In genomic region chrX:11722304-11722703, GRCh38 we compare ENCODE assay signal across 23 cellular contexts. TPM values are rescaled to one million over a fixed set of nuclear protein-coding genes. Genes with fewer than 3 reads are reported as not detected.
DNase-seq lines count a peak whose midpoint lies in the region; ATAC-seq, FAIRE-seq and TF ChIP-seq lines count a peak whose summit lies in the region.
"Had no signal": no experiment of that assay in that cellular context is flagged by ENCODE, and none has a peak within 500 bp of the region (broad histone marks: within the 10 kb centered on the region; RNA-seq: fewer than 3 reads in every experiment).

No MANE protein-coding gene starts in this region.

- H3K27ac ChIP-seq in astrocyte (ENCODE audit: low read depth, low read length) (no peak overlapping the region), SJCRH30 (no peak overlapping the region)
- H3K27ac ChIP-seq: 22Rv1; A549; BLaER1 treated with 17β-estradiol and CSF1 and Interleukin-3, amounts not matched to agents 10 nM and 100 nM; C4-2B had no signal

- H3K4me1 ChIP-seq in astrocyte (ENCODE audit: insufficient read depth, low read length) (no peaks in the 10 kb centered on the region), mucosa of descending colon (ENCODE audit: low read depth) (no peaks in the 10 kb centered on the region), SJCRH30 (no peaks in the 10 kb centered on the region)
- H3K4me1 ChIP-seq: A549; BLaER1 treated with 17β-estradiol and CSF1 and Interleukin-3, amounts not matched to agents 10 nM and 100 nM; Caco-2 had no signal

- DNase-seq in GM12892 (ENCODE audit: insufficient read length) = no peak
- DNase-seq in RPMI8226 = peak; percentile 20
- DNase-seq in astrocyte (ENCODE audit: low read depth) = no peak
- DNase-seq in bronchial epithelial cell (ENCODE audit: low read depth) = no peak
- DNase-seq in mucosa of descending colon = no peak
- no peak for DNase-seq in type B pancreatic cell (ENCODE audit: extremely low spot score, unreplicated experiment)
- no peak for DNase-seq in SJCRH30
- DNase-seq: AML-193; Caco-2; Calu3; CD4-positive, alpha-beta T cell; CD8-positive, alpha-beta T cell; DMS79 treated with DMSO at 0.1 percent for 48 hours; GF-D8 had no signal

- H3K36me3 ChIP-seq in astrocyte (ENCODE audit: insufficient read depth, low read length) = no peaks in the 10 kb centered on the region
- H3K36me3 ChIP-seq in bronchial epithelial cell (ENCODE audit: control insufficient read depth, insufficient read depth, low read length) = no peaks in the 10 kb centered on the region
- H3K36me3 ChIP-seq in mucosa of descending colon (ENCODE audit: low read depth) = no peaks in the 10 kb centered on the region
- H3K36me3 ChIP-seq in SJCRH30 = no peaks in the 10 kb centered on the region
- H3K36me3 ChIP-seq: BLaER1 treated with 17β-estradiol and CSF1 and Interleukin-3, amounts not matched to agents 10 nM and 100 nM had no signal

- H3K79me2 ChIP-seq in astrocyte (ENCODE audit: insufficient read depth, low read length) = no peaks in the 10 kb centered on the region

- no peaks in the 10 kb centered on the region for H3K4me1 Mint-ChIP-seq in astrocyte (ENCODE audit: low read depth, unreplicated experiment)
- no peaks in the 10 kb centered on the region for H3K4me1 Mint-ChIP-seq in type B pancreatic cell (ENCODE audit: unreplicated experiment)
- H3K4me1 Mint-ChIP-seq: B cell had no signal

- H3K9me3 ChIP-seq in astrocyte (ENCODE audit: insufficient read depth, low read depth, low read length) (no peaks in the 10 kb centered on the region), mucosa of descending colon (no peaks in the 10 kb centered on the region), SJCRH30 (replicated peaks) (no peaks in the 10 kb centered on the region)
- H3K9me3 ChIP-seq: A549, Caco-2 had no signal

- FAIRE-seq in GM12892 (lab: Jason Lieb, UNC) = peak; percentile 17
- FAIRE-seq in astrocyte (lab: Jason Lieb, UNC) = peak; percentile 56
- FAIRE-seq in bronchial epithelial cell (lab: Jason Lieb, UNC) = peak; percentile 18
- FAIRE-seq: D721Med, G401.6, GM18507 had no signal

- H3K4me3 Mint-ChIP-seq in astrocyte (ENCODE audit: unreplicated experiment) (no peak overlapping the region), type B pancreatic cell (no peak overlapping the region)
- H3K4me3 Mint-ChIP-seq: B cell; CD4-positive, alpha-beta T cell; CD8-positive, alpha-beta T cell had no signal

- ATAC-seq in mucosa of descending colon (no peak), GM21381 (IDR thresholded peaks at IDR 0.05; ENCODE audit: unreplicated experiment) (no peak)
- ATAC-seq: A549; CD8-positive, alpha-beta T cell had no signal

- H3K9ac ChIP-seq in astrocyte (ENCODE audit: low read length) = no peak overlapping the region
- H3K9ac ChIP-seq: BLaER1 treated with 17β-estradiol and CSF1 and Interleukin-3, amounts not matched to agents 10 nM and 100 nM had no signal

- H3K36me3 Mint-ChIP-seq in astrocyte (ENCODE audit: low read depth, unreplicated experiment) = no peaks in the 10 kb centered on the region
- H3K36me3 Mint-ChIP-seq in type B pancreatic cell = no peaks in the 10 kb centered on the region
- H3K36me3 Mint-ChIP-seq: CD8-positive, alpha-beta T cell had no signal

- no peak for TF ChIP-seq POLR2A in GM12892 (IDR thresholded peaks at IDR 0.05; ENCODE audit: low read depth, low read length)

- H3K27me3 ChIP-seq in astrocyte (ENCODE audit: insufficient read depth, low read length) = no peaks in the 10 kb centered on the region
- H3K27me3 ChIP-seq in bronchial epithelial cell (ENCODE audit: control insufficient read depth, insufficient read depth, low read length) = no peaks in the 10 kb centered on the region
- H3K27me3 ChIP-seq in SJCRH30 = no peaks in the 10 kb centered on the region

- no peaks in the 10 kb centered on the region for H4K20me1 ChIP-seq in astrocyte (ENCODE audit: insufficient read depth, low read length)

- H3K27me3 Mint-ChIP-seq in astrocyte (ENCODE audit: low read depth, unreplicated experiment) = peaks cover 3% of the 10 kb centered on the region
- no peaks in the 10 kb centered on the region for H3K27me3 Mint-ChIP-seq in type B pancreatic cell
- H3K27me3 Mint-ChIP-seq: CD4-positive, alpha-beta T cell had no signal

- H3K9me3 Mint-ChIP-seq in astrocyte (ENCODE audit: unreplicated experiment) (no peaks in the 10 kb centered on the region), type B pancreatic cell (peaks cover 4% of the 10 kb centered on the region)
- H3K9me3 Mint-ChIP-seq: CD4-positive, alpha-beta T cell; CD8-positive, alpha-beta T cell had no signal

- H3K4me3 ChIP-seq in astrocyte (ENCODE audit: insufficient read depth, low read depth, low read length) = no peak overlapping the region
- no peak overlapping the region for H3K4me3 ChIP-seq in bronchial epithelial cell (ENCODE audit: low read depth, low read length)
- H3K4me3 ChIP-seq in mucosa of descending colon = no peak overlapping the region
- H3K4me3 ChIP-seq in SJCRH30 = no peak overlapping the region
- H3K4me3 ChIP-seq: A549; BLaER1 treated with 17β-estradiol and CSF1 and Interleukin-3, amounts not matched to agents 10 nM and 100 nM had no signal

- intact Hi-C loops in mucosa of descending colon (cut with DNase I, micrococcal nuclease) = no loop called here

- no peak overlapping the region for H3K4me2 ChIP-seq in astrocyte (ENCODE audit: low read length)
- H3K4me2 ChIP-seq: A549; BLaER1 treated with 17β-estradiol and CSF1 and Interleukin-3, amounts not matched to agents 10 nM and 100 nM had no signal

- H2AFZ ChIP-seq in astrocyte (ENCODE audit: low read depth, low read length) = no peak overlapping the region

- no peak for TF ChIP-seq CTCF in astrocyte (IDR thresholded peaks at IDR 0.05; ENCODE audit: insufficient read depth, low read depth, low read length)
- no peak for TF ChIP-seq CTCF in bronchial epithelial cell (IDR thresholded peaks at IDR 0.05; ENCODE audit: insufficient read depth, low read length, severe bottlenecking)
- TF ChIP-seq CTCF in mucosa of descending colon (IDR thresholded peaks at IDR 0.05) = no peak
- TF ChIP-seq CTCF in type B pancreatic cell (conservative IDR thresholded peaks at IDR 0.05) = no peak

- H3K27ac Mint-ChIP-seq in astrocyte (ENCODE audit: unreplicated experiment) (no peak overlapping the region), type B pancreatic cell (no peak overlapping the region)
- H3K27ac Mint-ChIP-seq: B cell; CD4-positive, alpha-beta T cell; CD8-positive, alpha-beta T cell had no signal

RNA-seq across cellular contexts. Expression of gene MSL3, which starts 35.7 kb away (rescaled TPM):
- polyA plus RNA-seq in GM12892 (2012; ENCODE audit: missing spikeins) = 50.7 TPM
- total RNA-seq in astrocyte (24.8 and 29.2 TPM in 2 replicates), bronchial epithelial cell (14.5 and 19.1 TPM in 2 replicates), mucosa of descending colon (10 to 100 TPM; 17.2 to 25.3 (median 19.5) TPM), type B pancreatic cell (ENCODE audit: low replicate concordance) (24.5 and 34.0 TPM in 2 replicates)
- total RNA-seq in SJCRH30 (2014; rRNA removed; shearing (Covaris generic)) = 37.9 and 41.8 TPM in 2 replicates

RNA-seq across cellular contexts. Expression of gene ARHGAP6, which starts 56.6 kb away (rescaled TPM):
- polyA plus RNA-seq in GM12892 (2012; ENCODE audit: missing spikeins) = 3.4 TPM
- total RNA-seq in astrocyte (0.22 and 0.30 TPM in 2 replicates), bronchial epithelial cell (under 0.01 and 0.38 TPM in 2 replicates), mucosa of descending colon (10 to 100 TPM in 1 of 3 donors, 1 to 10 TPM in 2; 2.2 to 41.5 (median 4.4) TPM), type B pancreatic cell (ENCODE audit: low replicate concordance) (8.0 and 10.1 TPM in 2 replicates)
- 31.1 and 34.5 TPM in 2 replicates for total RNA-seq in SJCRH30 (2014; rRNA removed; shearing (Covaris generic))
- total RNA-seq: Calu3; CD4-positive, alpha-beta T cell; CD8-positive, alpha-beta T cell had no signal
